ENCODE assay signal across 13 cellular contexts in genomic region chr10:33945051-33945450, GRCh38.
A peak's percentile ranks its signal among the peaks of the same experiment; 100 is the strongest.
DNase-seq lines count a peak whose midpoint lies in the region; ATAC-seq and TF ChIP-seq lines count a peak whose summit lies in the region.
"Had no signal": no experiment of that assay in that cellular context is flagged by ENCODE, and none has a peak within 500 bp of the region (broad histone marks: within the 10 kb centered on the region; RNA-seq: fewer than 3 reads in every experiment).

No MANE protein-coding gene starts in this region.

- no peak for TF ChIP-seq CTCF in 22Rv1 (IDR thresholded peaks at IDR 0.05)

- ATAC-seq in HG03565 (IDR thresholded peaks at IDR 0.05; ENCODE audit: unreplicated experiment): no peak
- ATAC-seq in HG03521 (IDR thresholded peaks at IDR 0.05; ENCODE audit: unreplicated experiment): no peak
- ATAC-seq: CD8-positive, alpha-beta T cell had no signal

- H3K27ac ChIP-seq in 22Rv1: peak overlapping the region; percentile 49
- no peak overlapping the region for H3K27ac ChIP-seq in epithelial cell of prostate
- H3K27ac ChIP-seq: BLaER1 treated with 17β-estradiol and CSF1 and Interleukin-3, amounts not matched to agents 10 nM and 100 nM; GM23248 had no signal

- DNase-seq in NCI-H146 treated with DMSO at 0.1 percent for 48 hours (lab: John Stamatoyannopoulos, UW; ENCODE audit: unreplicated experiment) (peak; percentile 20), SW480 (ENCODE audit: low spot score) (peak; percentile 28), epithelial cell of prostate (ENCODE audit: low read depth, low spot score) (peak; percentile 14), Kasumi-1 (lab: John Stamatoyannopoulos, UW) (no peak), NCI-H1436 treated with DMSO at 0.1 percent for 48 hours (lab: John Stamatoyannopoulos, UW) (no peak)
- DNase-seq: Calu3; CD8-positive, alpha-beta T cell; GM23248; IMR-90 had no signal

Comparison
In these comparisons a context has a peak if more than half of its experiments do, and no peak if none do; other contexts are left out.
1. DNase-seq: peak in NCI-H146 treated with DMSO at 0.1 percent for 48 hours (single experiment), SW480 (single experiment) and epithelial cell of prostate (single experiment); none in Kasumi-1 (0 of 2) and NCI-H1436 treated with DMSO at 0.1 percent for 48 hours (single experiment).